18 cellular contexts compared by ENCODE assay signal in genomic region chr7:2926898-2927405, GRCh38.
DNase-seq lines count a peak whose midpoint lies in the region; ATAC-seq lines count a peak whose summit lies in the region.
"Had no signal": no experiment of that assay in that cellular context is flagged by ENCODE, and none has a peak within 500 bp of the region (broad histone marks: within the 10 kb centered on the region; RNA-seq: fewer than 3 reads in every experiment).

No MANE protein-coding gene starts in this region.

- DNase-seq in activated CD4-positive, alpha-beta memory T cell treated with anti-CD3 and anti-CD28 coated beads for 36 hours, result no peak
- no peak for DNase-seq in activated CD4-positive, alpha-beta memory T cell treated with anti-CD3 and anti-CD28 coated beads, Interleukin-2, amount 10 ng/mL, durations not matched to agents 7 days and 5 days
- DNase-seq in central memory CD8-positive, alpha-beta T cell (ENCODE audit: low spot score in 2 of 2), result no peak
- DNase-seq in sciatic nerve (ENCODE audit: low spot score) (peak; percentile 37), globus pallidus (ENCODE audit: low spot score) (no peak)
- DNase-seq in CD4-positive, alpha-beta memory T cell, result no peak
- DNase-seq: activated CD4-positive, alpha-beta T cell treated with anti-CD3 and anti-CD28 coated beads, Interleukin-2, amount 50 U/mL, for 1 hour; activated T-cell treated with anti-CD3 and anti-CD28 coated beads, Interleukin-2, amount 50 U/mL, for 4 hours; effector CD4-positive, alpha-beta T cell; mesendoderm; NCI-H2029; NCI-H524 treated with DMSO at 0.1 percent for 48 hours had no signal

- no peak overlapping the region for H3K4me3 Mint-ChIP-seq in activated CD4-positive, alpha-beta memory T cell treated with anti-CD3 and anti-CD28 coated beads for 36 hours
- no peak overlapping the region for H3K4me3 Mint-ChIP-seq in activated CD4-positive, alpha-beta memory T cell treated with anti-CD3 and anti-CD28 coated beads, Interleukin-2, amount 10 ng/mL, durations not matched to agents 7 days and 5 days
- no peak overlapping the region for H3K4me3 Mint-ChIP-seq in central memory CD8-positive, alpha-beta T cell
- no peak overlapping the region for H3K4me3 Mint-ChIP-seq in CD4-positive, alpha-beta memory T cell
- H3K4me3 Mint-ChIP-seq: activated T-cell treated with anti-CD3 and anti-CD28 coated beads, Interleukin-2, amount 50 U/mL, for 4 hours; CD8-positive, alpha-beta memory T cell; neural crest cell had no signal

- no peak overlapping the region for H3K27ac ChIP-seq in CD4-positive, alpha-beta memory T cell (ENCODE audit: low read depth, low read length)
- H3K27ac ChIP-seq: heart left ventricle, vagina had no signal

- POLR2A ChIA-PET in activated CD4-positive, alpha-beta memory T cell treated with anti-CD3 and anti-CD28 coated beads for 36 hours (lab: Charles Lee), result no interaction called here
- POLR2A ChIA-PET in activated CD4-positive, alpha-beta memory T cell treated with anti-CD3 and anti-CD28 coated beads, Interleukin-2, amount 10 ng/mL, durations not matched to agents 7 days and 5 days (lab: Charles Lee), result no interaction called here
- POLR2A ChIA-PET in CD4-positive, alpha-beta memory T cell (lab: Charles Lee; ENCODE audit: partially characterized antibody), result no interaction called here

- no peaks in the 10 kb centered on the region for H3K4me1 ChIP-seq in CD4-positive, alpha-beta memory T cell (ENCODE audit: insufficient read depth, low read length)
- H3K4me1 ChIP-seq: vagina had no signal

- H3K27me3 ChIP-seq in CD4-positive, alpha-beta memory T cell (ENCODE audit: insufficient read depth, low read length), result no peaks in the 10 kb centered on the region
- H3K27me3 ChIP-seq: vagina had no signal

- CTCF ChIA-PET in activated CD4-positive, alpha-beta memory T cell treated with anti-CD3 and anti-CD28 coated beads for 36 hours (lab: Charles Lee), result no interaction called here
- CTCF ChIA-PET in activated CD4-positive, alpha-beta memory T cell treated with anti-CD3 and anti-CD28 coated beads, Interleukin-2, amount 10 ng/mL, durations not matched to agents 7 days and 5 days (lab: Charles Lee), result interaction anchor here (0.6 kb wide), 1 partner anchor 35 kb away, joined by 3 read pairs; no protein-coding TSS in a partner anchor
- CTCF ChIA-PET in CD4-positive, alpha-beta memory T cell (lab: Charles Lee; ENCODE audit: partially characterized antibody), result interaction anchor here (1.1 kb wide), 1 partner anchor 228 kb away, joined by 3 read pairs; no protein-coding TSS in a partner anchor

- no peaks in the 10 kb centered on the region for H3K27me3 Mint-ChIP-seq in activated CD4-positive, alpha-beta memory T cell treated with anti-CD3 and anti-CD28 coated beads for 36 hours
- no peaks in the 10 kb centered on the region for H3K27me3 Mint-ChIP-seq in activated CD4-positive, alpha-beta memory T cell treated with anti-CD3 and anti-CD28 coated beads, Interleukin-2, amount 10 ng/mL, durations not matched to agents 7 days and 5 days
- H3K27me3 Mint-ChIP-seq in central memory CD8-positive, alpha-beta T cell, result no peaks in the 10 kb centered on the region
- no peaks in the 10 kb centered on the region for H3K27me3 Mint-ChIP-seq in CD4-positive, alpha-beta memory T cell

- no peaks in the 10 kb centered on the region for H3K4me1 Mint-ChIP-seq in activated CD4-positive, alpha-beta memory T cell treated with anti-CD3 and anti-CD28 coated beads for 36 hours (ENCODE audit: low read depth)
- H3K4me1 Mint-ChIP-seq in activated CD4-positive, alpha-beta memory T cell treated with anti-CD3 and anti-CD28 coated beads, Interleukin-2, amount 10 ng/mL, durations not matched to agents 7 days and 5 days, result no peaks in the 10 kb centered on the region
- no peaks in the 10 kb centered on the region for H3K4me1 Mint-ChIP-seq in central memory CD8-positive, alpha-beta T cell
- no peaks in the 10 kb centered on the region for H3K4me1 Mint-ChIP-seq in CD4-positive, alpha-beta memory T cell
- H3K4me1 Mint-ChIP-seq: CD8-positive, alpha-beta memory T cell had no signal

- no peaks in the 10 kb centered on the region for H3K9me3 Mint-ChIP-seq in activated CD4-positive, alpha-beta memory T cell treated with anti-CD3 and anti-CD28 coated beads for 36 hours
- H3K9me3 Mint-ChIP-seq in activated CD4-positive, alpha-beta memory T cell treated with anti-CD3 and anti-CD28 coated beads, Interleukin-2, amount 10 ng/mL, durations not matched to agents 7 days and 5 days, result no peaks in the 10 kb centered on the region
- no peaks in the 10 kb centered on the region for H3K9me3 Mint-ChIP-seq in central memory CD8-positive, alpha-beta T cell
- no peaks in the 10 kb centered on the region for H3K9me3 Mint-ChIP-seq in CD4-positive, alpha-beta memory T cell
- H3K9me3 Mint-ChIP-seq: activated T-cell treated with anti-CD3 and anti-CD28 coated beads, Interleukin-2, amount 50 U/mL, for 4 hours; CD8-positive, alpha-beta memory T cell; neural crest cell had no signal

- intact Hi-C loops in activated CD4-positive, alpha-beta memory T cell treated with anti-CD3 and anti-CD28 coated beads for 36 hours (cut with micrococcal nuclease), result no loop called here
- intact Hi-C loops in sciatic nerve (cut with DNase I), result no loop called here
- intact Hi-C loops in CD4-positive, alpha-beta memory T cell (cut with micrococcal nuclease), result no loop called here

- H3K4me3 ChIP-seq in CD4-positive, alpha-beta memory T cell (ENCODE audit: low read length in 2 of 2), result no peak overlapping the region
- H3K4me3 ChIP-seq: heart left ventricle, vagina had no signal

- no peaks in the 10 kb centered on the region for H3K9me3 ChIP-seq in CD4-positive, alpha-beta memory T cell (ENCODE audit: control insufficient read depth in 1 of 2, low read length in 2 of 2)
- H3K9me3 ChIP-seq: heart left ventricle, vagina had no signal

- H3K36me3 Mint-ChIP-seq in activated CD4-positive, alpha-beta memory T cell treated with anti-CD3 and anti-CD28 coated beads for 36 hours, result peaks cover 32% of the 10 kb centered on the region
- peaks cover 52% of the 10 kb centered on the region for H3K36me3 Mint-ChIP-seq in activated CD4-positive, alpha-beta memory T cell treated with anti-CD3 and anti-CD28 coated beads, Interleukin-2, amount 10 ng/mL, durations not matched to agents 7 days and 5 days (ENCODE audit: low read depth)
- peaks cover 51% of the 10 kb centered on the region for H3K36me3 Mint-ChIP-seq in central memory CD8-positive, alpha-beta T cell (ENCODE audit: insufficient read depth)
- peaks cover 28 to 55% of the 10 kb centered on the region in 2 donors for H3K36me3 Mint-ChIP-seq in CD4-positive, alpha-beta memory T cell

- peaks cover 61% of the 10 kb centered on the region for H3K36me3 ChIP-seq in CD4-positive, alpha-beta memory T cell (ENCODE audit: insufficient read depth, low read length)
- H3K36me3 ChIP-seq: vagina had no signal

- peak overlapping the region; percentile 63 for H3K27ac Mint-ChIP-seq in activated CD4-positive, alpha-beta memory T cell treated with anti-CD3 and anti-CD28 coated beads for 36 hours
- H3K27ac Mint-ChIP-seq in activated CD4-positive, alpha-beta memory T cell treated with anti-CD3 and anti-CD28 coated beads, Interleukin-2, amount 10 ng/mL, durations not matched to agents 7 days and 5 days, result no peak overlapping the region
- peak overlapping the region; percentile 76 for H3K27ac Mint-ChIP-seq in central memory CD8-positive, alpha-beta T cell (ENCODE audit: low read depth)
- no peak overlapping the region for H3K27ac Mint-ChIP-seq in CD4-positive, alpha-beta memory T cell

- peak; percentile 36 for ATAC-seq in HG02798 (IDR thresholded peaks at IDR 0.05; ENCODE audit: poor library complexity, unreplicated experiment)
- ATAC-seq in central memory CD8-positive, alpha-beta T cell (replicated peaks; ENCODE audit: extremely low read depth, poor library complexity, severe bottlenecking), result no peak
- no peak for ATAC-seq in sciatic nerve
- no peak for ATAC-seq in HG03025 (IDR thresholded peaks at IDR 0.05; ENCODE audit: low FRiP score, unreplicated experiment)
- ATAC-seq: activated T-cell treated with anti-CD3 and anti-CD28 coated beads, Interleukin-2, amount 50 U/mL, for 4 hours; heart left ventricle had no signal

Comparison
In these comparisons a context has a peak if more than half of its experiments do, and no peak if none do; other contexts are left out.
1. H3K27ac Mint-ChIP-seq: peak in activated CD4-positive, alpha-beta memory T cell treated with anti-CD3 and anti-CD28 coated beads for 36 hours (single experiment) and central memory CD8-positive, alpha-beta T cell (single experiment); none in activated CD4-positive, alpha-beta memory T cell treated with anti-CD3 and anti-CD28 coated beads, Interleukin-2, amount 10 ng/mL, durations not matched to agents 7 days and 5 days (single experiment) and CD4-positive, alpha-beta memory T cell (0 of 7).